ENCODE assay signal across 1 cellular context in the genomic region with DNA sequence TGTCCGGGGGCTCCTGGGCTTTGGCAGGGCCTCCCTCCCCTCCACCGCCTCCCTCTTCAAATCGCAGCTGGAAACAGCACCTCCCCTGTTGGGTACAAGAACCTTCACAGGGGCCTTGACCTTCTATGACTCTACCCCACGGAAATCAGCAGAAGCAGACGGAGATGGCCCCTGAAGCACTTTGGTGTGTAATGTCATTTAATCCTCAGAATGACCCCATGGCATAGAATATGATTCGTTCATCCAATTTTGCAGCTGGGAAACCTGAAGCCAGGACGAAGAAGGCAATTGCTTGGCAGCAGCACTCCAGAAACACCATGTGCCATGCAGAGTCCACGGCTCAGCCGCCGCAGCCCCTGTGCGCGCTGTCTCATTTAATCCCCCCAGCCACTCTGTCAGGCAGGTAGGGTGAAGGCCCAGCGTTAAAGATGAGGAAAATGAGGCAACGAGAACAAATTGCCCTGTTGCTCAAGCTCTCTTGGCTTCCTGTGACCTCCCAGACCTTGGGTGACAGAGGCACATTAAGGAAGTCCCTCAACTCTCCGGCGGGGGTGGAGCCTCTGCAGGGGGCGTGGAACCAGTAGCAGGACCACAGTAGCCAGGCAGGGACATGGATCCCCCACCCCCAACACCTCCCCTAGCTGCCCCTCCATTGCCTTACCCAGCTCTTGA.
TF ChIP-seq lines count a peak whose summit lies in the region.

No MANE protein-coding gene starts in this region.

TF ChIP-seq in HepG2, 621 proteins besides CTCF, POLR2A, EP300 and RAD21 (continues in another document):
- TF ChIP-seq TBX3 (IDR thresholded peaks at IDR 0.05; ENCODE audit: borderline replicate concordance) (no peak), TRIM24 (CRISPR knock-in tag; IDR thresholded peaks at IDR 0.05) (0 out of 2 replicates have a peak, but pooled peaks have one; percentile 16), HDAC1 (CRISPR knock-in tag; IDR thresholded peaks at IDR 0.05) (peak; percentile 59; the same call in 1 of the 2 replicates), CEBPB (IDR thresholded peaks at IDR 0.05; ENCODE audit: borderline replicate concordance, low read depth, low read length) (peak; percentile 7; the same call in 1 of the 2 replicates), ASH2L (IDR thresholded peaks at IDR 0.05; ENCODE audit: insufficient read length, low read depth, low read length) (peak; percentile 16), NR2F6 (IDR thresholded peaks at IDR 0.05) (peak; percentile 56), NR2F6 (CRISPR knock-in tag; IDR thresholded peaks at IDR 0.05) (0 out of 2 replicates have a peak, but pooled peaks have one; percentile 10), SAFB2 (CRISPR knock-in tag; IDR thresholded peaks at IDR 0.05; ENCODE audit: borderline replicate concordance, low read depth) (no peak), ZIK1 (CRISPR knock-in tag; IDR thresholded peaks at IDR 0.05; ENCODE audit: borderline replicate concordance, low read depth) (no peak), FOXK2 (IDR thresholded peaks at IDR 0.05) (no peak), ZNF891 (CRISPR knock-in tag; IDR thresholded peaks at IDR 0.05) (0 out of 2 replicates have a peak, but pooled peaks have one; percentile 4), ZNF644 (CRISPR knock-in tag; IDR thresholded peaks at IDR 0.05; ENCODE audit: low read depth) (no peak)
- TF ChIP-seq, protein P1, sequence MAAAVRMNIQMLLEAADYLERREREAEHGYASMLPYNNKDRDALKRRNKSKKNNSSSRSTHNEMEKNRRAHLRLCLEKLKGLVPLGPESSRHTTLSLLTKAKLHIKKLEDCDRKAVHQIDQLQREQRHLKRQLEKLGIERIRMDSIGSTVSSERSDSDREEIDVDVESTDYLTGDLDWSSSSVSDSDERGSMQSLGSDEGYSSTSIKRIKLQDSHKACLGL (CRISPR knock-in tag; IDR thresholded peaks at IDR 0.05), result no peak
- TF ChIP-seq, protein P2, sequence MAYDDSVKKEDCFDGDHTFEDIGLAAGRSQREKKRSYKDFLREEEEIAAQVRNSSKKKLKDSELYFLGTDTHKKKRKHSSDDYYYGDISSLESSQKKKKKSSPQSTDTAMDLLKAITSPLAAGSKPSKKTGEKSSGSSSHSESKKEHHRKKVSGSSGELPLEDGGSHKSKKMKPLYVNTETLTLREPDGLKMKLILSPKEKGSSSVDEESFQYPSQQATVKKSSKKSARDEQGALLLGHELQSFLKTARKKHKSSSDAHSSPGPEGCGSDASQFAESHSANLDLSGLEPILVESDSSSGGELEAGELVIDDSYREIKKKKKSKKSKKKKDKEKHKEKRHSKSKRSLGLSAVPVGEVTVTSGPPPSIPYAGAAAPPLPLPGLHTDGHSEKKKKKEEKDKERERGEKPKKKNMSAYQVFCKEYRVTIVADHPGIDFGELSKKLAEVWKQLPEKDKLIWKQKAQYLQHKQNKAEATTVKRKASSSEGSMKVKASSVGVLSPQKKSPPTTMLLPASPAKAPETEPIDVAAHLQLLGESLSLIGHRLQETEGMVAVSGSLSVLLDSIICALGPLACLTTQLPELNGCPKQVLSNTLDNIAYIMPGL (CRISPR knock-in tag; IDR thresholded peaks at IDR 0.05; ENCODE audit: borderline replicate concordance in 1 of 2, low read depth in 1 of 2), result 0 out of 4 replicates have a peak, but pooled peaks of 1 of the 2 experiments have one; percentile 2
- TF ChIP-seq, protein P3, sequence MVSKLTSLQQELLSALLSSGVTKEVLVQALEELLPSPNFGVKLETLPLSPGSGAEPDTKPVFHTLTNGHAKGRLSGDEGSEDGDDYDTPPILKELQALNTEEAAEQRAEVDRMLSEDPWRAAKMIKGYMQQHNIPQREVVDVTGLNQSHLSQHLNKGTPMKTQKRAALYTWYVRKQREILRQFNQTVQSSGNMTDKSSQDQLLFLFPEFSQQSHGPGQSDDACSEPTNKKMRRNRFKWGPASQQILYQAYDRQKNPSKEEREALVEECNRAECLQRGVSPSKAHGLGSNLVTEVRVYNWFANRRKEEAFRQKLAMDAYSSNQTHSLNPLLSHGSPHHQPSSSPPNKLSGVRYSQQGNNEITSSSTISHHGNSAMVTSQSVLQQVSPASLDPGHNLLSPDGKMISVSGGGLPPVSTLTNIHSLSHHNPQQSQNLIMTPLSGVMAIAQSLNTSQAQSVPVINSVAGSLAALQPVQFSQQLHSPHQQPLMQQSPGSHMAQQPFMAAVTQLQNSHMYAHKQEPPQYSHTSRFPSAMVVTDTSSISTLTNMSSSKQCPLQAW (CRISPR knock-in tag; IDR thresholded peaks at IDR 0.05), result no peak
- TF ChIP-seq, protein P4, sequence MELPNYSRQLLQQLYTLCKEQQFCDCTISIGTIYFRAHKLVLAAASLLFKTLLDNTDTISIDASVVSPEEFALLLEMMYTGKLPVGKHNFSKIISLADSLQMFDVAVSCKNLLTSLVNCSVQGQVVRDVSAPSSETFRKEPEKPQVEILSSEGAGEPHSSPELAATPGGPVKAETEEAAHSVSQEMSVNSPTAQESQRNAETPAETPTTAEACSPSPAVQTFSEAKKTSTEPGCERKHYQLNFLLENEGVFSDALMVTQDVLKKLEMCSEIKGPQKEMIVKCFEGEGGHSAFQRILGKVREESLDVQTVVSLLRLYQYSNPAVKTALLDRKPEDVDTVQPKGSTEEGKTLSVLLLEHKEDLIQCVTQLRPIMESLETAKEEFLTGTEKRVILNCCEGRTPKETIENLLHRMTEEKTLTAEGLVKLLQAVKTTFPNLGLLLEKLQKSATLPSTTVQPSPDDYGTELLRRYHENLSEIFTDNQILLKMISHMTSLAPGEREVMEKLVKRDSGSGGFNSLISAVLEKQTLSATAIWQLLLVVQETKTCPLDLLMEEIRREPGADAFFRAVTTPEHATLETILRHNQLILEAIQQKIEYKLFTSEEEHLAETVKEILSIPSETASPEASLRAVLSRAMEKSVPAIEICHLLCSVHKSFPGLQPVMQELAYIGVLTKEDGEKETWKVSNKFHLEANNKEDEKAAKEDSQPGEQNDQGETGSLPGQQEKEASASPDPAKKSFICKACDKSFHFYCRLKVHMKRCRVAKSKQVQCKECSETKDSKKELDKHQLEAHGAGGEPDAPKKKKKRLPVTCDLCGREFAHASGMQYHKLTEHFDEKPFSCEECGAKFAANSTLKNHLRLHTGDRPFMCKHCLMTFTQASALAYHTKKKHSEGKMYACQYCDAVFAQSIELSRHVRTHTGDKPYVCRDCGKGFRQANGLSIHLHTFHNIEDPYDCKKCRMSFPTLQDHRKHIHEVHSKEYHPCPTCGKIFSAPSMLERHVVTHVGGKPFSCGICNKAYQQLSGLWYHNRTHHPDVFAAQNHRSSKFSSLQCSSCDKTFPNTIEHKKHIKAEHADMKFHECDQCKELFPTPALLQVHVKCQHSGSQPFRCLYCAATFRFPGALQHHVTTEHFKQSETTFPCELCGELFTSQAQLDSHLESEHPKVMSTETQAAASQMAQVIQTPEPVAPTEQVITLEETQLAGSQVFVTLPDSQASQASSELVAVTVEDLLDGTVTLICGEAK (IDR thresholded peaks at IDR 0.05), result no peak
- TF ChIP-seq, protein P4 (CRISPR knock-in tag; IDR thresholded peaks at IDR 0.05), result no peak
- TF ChIP-seq, protein P5, sequence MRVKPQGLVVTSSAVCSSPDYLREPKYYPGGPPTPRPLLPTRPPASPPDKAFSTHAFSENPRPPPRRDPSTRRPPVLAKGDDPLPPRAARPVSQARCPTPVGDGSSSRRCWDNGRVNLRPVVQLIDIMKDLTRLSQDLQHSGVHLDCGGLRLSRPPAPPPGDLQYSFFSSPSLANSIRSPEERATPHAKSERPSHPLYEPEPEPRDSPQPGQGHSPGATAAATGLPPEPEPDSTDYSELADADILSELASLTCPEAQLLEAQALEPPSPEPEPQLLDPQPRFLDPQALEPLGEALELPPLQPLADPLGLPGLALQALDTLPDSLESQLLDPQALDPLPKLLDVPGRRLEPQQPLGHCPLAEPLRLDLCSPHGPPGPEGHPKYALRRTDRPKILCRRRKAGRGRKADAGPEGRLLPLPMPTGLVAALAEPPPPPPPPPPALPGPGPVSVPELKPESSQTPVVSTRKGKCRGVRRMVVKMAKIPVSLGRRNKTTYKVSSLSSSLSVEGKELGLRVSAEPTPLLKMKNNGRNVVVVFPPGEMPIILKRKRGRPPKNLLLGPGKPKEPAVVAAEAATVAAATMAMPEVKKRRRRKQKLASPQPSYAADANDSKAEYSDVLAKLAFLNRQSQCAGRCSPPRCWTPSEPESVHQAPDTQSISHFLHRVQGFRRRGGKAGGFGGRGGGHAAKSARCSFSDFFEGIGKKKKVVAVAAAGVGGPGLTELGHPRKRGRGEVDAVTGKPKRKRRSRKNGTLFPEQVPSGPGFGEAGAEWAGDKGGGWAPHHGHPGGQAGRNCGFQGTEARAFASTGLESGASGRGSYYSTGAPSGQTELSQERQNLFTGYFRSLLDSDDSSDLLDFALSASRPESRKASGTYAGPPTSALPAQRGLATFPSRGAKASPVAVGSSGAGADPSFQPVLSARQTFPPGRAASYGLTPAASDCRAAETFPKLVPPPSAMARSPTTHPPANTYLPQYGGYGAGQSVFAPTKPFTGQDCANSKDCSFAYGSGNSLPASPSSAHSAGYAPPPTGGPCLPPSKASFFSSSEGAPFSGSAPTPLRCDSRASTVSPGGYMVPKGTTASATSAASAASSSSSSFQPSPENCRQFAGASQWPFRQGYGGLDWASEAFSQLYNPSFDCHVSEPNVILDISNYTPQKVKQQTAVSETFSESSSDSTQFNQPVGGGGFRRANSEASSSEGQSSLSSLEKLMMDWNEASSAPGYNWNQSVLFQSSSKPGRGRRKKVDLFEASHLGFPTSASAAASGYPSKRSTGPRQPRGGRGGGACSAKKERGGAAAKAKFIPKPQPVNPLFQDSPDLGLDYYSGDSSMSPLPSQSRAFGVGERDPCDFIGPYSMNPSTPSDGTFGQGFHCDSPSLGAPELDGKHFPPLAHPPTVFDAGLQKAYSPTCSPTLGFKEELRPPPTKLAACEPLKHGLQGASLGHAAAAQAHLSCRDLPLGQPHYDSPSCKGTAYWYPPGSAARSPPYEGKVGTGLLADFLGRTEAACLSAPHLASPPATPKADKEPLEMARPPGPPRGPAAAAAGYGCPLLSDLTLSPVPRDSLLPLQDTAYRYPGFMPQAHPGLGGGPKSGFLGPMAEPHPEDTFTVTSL (CRISPR knock-in tag; IDR thresholded peaks at IDR 0.05; ENCODE audit: borderline replicate concordance), result 0 out of 2 replicates have a peak, but pooled peaks have one; percentile 25
- TF ChIP-seq, protein P6, sequence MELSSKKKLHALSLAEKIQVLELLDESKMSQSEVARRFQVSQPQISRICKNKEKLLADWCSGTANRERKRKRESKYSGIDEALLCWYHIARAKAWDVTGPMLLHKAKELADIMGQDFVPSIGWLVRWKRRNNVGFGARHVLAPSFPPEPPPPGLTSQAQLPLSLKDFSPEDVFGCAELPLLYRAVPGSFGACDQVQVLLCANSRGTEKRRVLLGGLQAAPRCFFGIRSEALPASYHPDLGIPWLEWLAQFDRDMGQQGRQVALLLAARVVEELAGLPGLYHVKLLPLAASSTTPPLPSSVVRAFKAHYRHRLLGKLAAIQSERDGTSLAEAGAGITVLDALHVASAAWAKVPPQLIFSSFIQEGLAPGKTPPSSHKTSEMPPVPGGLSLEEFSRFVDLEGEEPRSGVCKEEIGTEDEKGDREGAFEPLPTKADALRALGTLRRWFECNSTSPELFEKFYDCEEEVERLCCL (CRISPR knock-in tag; IDR thresholded peaks at IDR 0.05; ENCODE audit: borderline replicate concordance), result no peak
- TF ChIP-seq, protein P7, sequence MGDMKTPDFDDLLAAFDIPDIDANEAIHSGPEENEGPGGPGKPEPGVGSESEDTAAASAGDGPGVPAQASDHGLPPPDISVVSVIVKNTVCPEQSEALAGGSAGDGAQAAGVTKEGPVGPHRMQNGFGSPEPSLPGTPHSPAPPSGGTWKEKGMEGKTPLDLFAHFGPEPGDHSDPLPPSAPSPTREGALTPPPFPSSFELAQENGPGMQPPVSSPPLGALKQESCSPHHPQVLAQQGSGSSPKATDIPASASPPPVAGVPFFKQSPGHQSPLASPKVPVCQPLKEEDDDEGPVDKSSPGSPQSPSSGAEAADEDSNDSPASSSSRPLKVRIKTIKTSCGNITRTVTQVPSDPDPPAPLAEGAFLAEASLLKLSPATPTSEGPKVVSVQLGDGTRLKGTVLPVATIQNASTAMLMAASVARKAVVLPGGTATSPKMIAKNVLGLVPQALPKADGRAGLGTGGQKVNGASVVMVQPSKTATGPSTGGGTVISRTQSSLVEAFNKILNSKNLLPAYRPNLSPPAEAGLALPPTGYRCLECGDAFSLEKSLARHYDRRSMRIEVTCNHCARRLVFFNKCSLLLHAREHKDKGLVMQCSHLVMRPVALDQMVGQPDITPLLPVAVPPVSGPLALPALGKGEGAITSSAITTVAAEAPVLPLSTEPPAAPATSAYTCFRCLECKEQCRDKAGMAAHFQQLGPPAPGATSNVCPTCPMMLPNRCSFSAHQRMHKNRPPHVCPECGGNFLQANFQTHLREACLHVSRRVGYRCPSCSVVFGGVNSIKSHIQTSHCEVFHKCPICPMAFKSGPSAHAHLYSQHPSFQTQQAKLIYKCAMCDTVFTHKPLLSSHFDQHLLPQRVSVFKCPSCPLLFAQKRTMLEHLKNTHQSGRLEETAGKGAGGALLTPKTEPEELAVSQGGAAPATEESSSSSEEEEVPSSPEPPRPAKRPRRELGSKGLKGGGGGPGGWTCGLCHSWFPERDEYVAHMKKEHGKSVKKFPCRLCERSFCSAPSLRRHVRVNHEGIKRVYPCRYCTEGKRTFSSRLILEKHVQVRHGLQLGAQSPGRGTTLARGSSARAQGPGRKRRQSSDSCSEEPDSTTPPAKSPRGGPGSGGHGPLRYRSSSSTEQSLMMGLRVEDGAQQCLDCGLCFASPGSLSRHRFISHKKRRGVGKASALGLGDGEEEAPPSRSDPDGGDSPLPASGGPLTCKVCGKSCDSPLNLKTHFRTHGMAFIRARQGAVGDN (CRISPR knock-in tag; IDR thresholded peaks at IDR 0.05), result peak; percentile 6
- TF ChIP-seq, protein P8, sequence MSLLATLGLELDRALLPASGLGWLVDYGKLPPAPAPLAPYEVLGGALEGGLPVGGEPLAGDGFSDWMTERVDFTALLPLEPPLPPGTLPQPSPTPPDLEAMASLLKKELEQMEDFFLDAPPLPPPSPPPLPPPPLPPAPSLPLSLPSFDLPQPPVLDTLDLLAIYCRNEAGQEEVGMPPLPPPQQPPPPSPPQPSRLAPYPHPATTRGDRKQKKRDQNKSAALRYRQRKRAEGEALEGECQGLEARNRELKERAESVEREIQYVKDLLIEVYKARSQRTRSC (CRISPR knock-in tag; IDR thresholded peaks at IDR 0.05; ENCODE audit: low read depth), result no peak
